ENCODE assay signal across 8 cellular contexts in genomic region chr1:205294175-205294913, GRCh38. TPM values are rescaled to one million over a fixed set of nuclear protein-coding genes. Genes with fewer than 3 reads are reported as not detected.
A peak's percentile ranks its signal among the peaks of the same experiment; 100 is the strongest.
DNase-seq lines count a peak whose midpoint lies in the region; ATAC-seq and TF ChIP-seq lines count a peak whose summit lies in the region.

No MANE protein-coding gene starts in this region.

- peaks cover 44% of the 10 kb centered on the region for H3K4me1 Mint-ChIP-seq in nephron

- DNase-seq in BJ (ENCODE audit: low read depth) (peak; percentile 79), fibroblast of gingiva (ENCODE audit: low read depth) (peak; percentile 82), DMS 273 (lab: John Stamatoyannopoulos, UW; ENCODE audit: unreplicated experiment) (no peak), dorsolateral prefrontal cortex (no peak)
- no peak for DNase-seq in stimulated activated CD4-positive, alpha-beta T cell treated with anti-CD3 and anti-CD28 coated beads, Interleukin-4, amount 100 ng/mL, for 4 hours

- POLR2A ChIA-PET in BJ (lab: Charles Lee), result no interaction called here

- no peak overlapping the region for H2AFZ ChIP-seq in OCI-LY1 (ENCODE audit: low read length)

- ATAC-seq in GM18867 (IDR thresholded peaks at IDR 0.05; ENCODE audit: unreplicated experiment), result no peak

- intact Hi-C loops in dorsolateral prefrontal cortex (cut with DNase I), result no loop called here

- no peak overlapping the region for H3K9ac ChIP-seq in OCI-LY1 (ENCODE audit: low read length)

- H3F3A ChIP-seq in OCI-LY1 (ENCODE audit: insufficient read depth, low read length), result 0 out of 2 replicates have a peak, but pooled peaks cover 3% of the 10 kb centered on the region

- H3K36me3 Mint-ChIP-seq in nephron (ENCODE audit: low read depth), result no peaks in the 10 kb centered on the region

- H3K27me3 Mint-ChIP-seq in nephron (ENCODE audit: low read depth), result no peaks in the 10 kb centered on the region

- H3K4me1 ChIP-seq in OCI-LY1 (ENCODE audit: insufficient read depth, low read length, severe bottlenecking), result peaks cover 42% of the 10 kb centered on the region

- H3K36me3 ChIP-seq in BJ (ENCODE audit: control insufficient read depth, insufficient read depth, low read length), result no peaks in the 10 kb centered on the region
- no peaks in the 10 kb centered on the region for H3K36me3 ChIP-seq in OCI-LY1 (ENCODE audit: insufficient read depth, low read length)

- no peaks in the 10 kb centered on the region for H3K9me3 ChIP-seq in OCI-LY1 (ENCODE audit: low read length)

- H3K4me3 ChIP-seq in BJ (ENCODE audit: low read depth, low read length) (no peak overlapping the region), OCI-LY1 (ENCODE audit: low read depth, low read length, poor library complexity, severe bottlenecking) (no peak overlapping the region), dorsolateral prefrontal cortex (no peak overlapping the region)

- H3K79me2 ChIP-seq in OCI-LY1 (ENCODE audit: insufficient read depth, low read length), result no peaks in the 10 kb centered on the region

- H3K27ac Mint-ChIP-seq in nephron, result peak overlapping the region; percentile 73 to 94 (median 79)

- H3K27me3 ChIP-seq in BJ (ENCODE audit: control insufficient read depth, insufficient read depth, low read length), result no peaks in the 10 kb centered on the region
- no peaks in the 10 kb centered on the region for H3K27me3 ChIP-seq in OCI-LY1 (ENCODE audit: insufficient read depth, low read length)
- no peaks in the 10 kb centered on the region for H3K27me3 ChIP-seq in dorsolateral prefrontal cortex

- peak overlapping the region in 2 of 3 experiments; percentile 6 to 8 for H3K4me3 Mint-ChIP-seq in nephron

- no peaks in the 10 kb centered on the region for H3K9me3 Mint-ChIP-seq in nephron

- no peaks in the 10 kb centered on the region for H4K20me1 ChIP-seq in OCI-LY1 (ENCODE audit: insufficient read depth, low read length)

- CTCF ChIA-PET in BJ (lab: Yijun Ruan, JAX), result interaction anchor here (0.6 to 6.1 kb wide), 8 partner anchors 9 to 132 kb away, joined by 3 to 36 read pairs (median 4); partner anchors contain the start of gene NUAK2

- H3K4me2 ChIP-seq in OCI-LY1 (ENCODE audit: low read length), result no peak overlapping the region

- H3K27ac ChIP-seq in OCI-LY1 (ENCODE audit: low read depth, low read length, poor library complexity, severe bottlenecking) (peak overlapping the region; percentile 46), dorsolateral prefrontal cortex (peak overlapping the region in 12 of 59 donors; percentile 3 to 58 (median 31))

- H3K9me2 ChIP-seq in OCI-LY1 (ENCODE audit: low read depth, low read length), result no peaks in the 10 kb centered on the region

- no peak for TF ChIP-seq CTCF in BJ (IDR thresholded peaks at IDR 0.05; ENCODE audit: insufficient read depth, low read depth, low read length)
- no peak for TF ChIP-seq CTCF in OCI-LY1 (IDR thresholded peaks at IDR 0.05; ENCODE audit: low read length)
- TF ChIP-seq CTCF in nephron (IDR thresholded peaks at IDR 0.05; ENCODE audit: unreplicated experiment in 3 of 3), result no peak
- TF ChIP-seq CTCF in dorsolateral prefrontal cortex (IDR thresholded peaks at IDR 0.05 in 54 of 56, conservative IDR thresholded peaks at IDR 0.05 in 2 of 56; ENCODE audit: low read depth in 1 of 56, partially characterized antibody in 56 of 56), result no peak

RNA-seq across cellular contexts. Expression of gene NUAK2, which starts 27.2 kb away (rescaled TPM):
- polyA plus RNA-seq in BJ (2011; rRNA removed), result 3.4 and 5.8 TPM in 2 replicates
- polyA minus RNA-seq in BJ (2011; rRNA and poly(A)+ RNA removed), result 7.6 and 8.7 TPM in 2 replicates
- 1 to 10 TPM in 102 of 120 experiments, under 1 TPM in 18; 0.55 to 5.2 (median 1.7) TPM for total RNA-seq in dorsolateral prefrontal cortex

Comparison
In these comparisons a context has a peak if more than half of its experiments do, and no peak if none do; other contexts are left out.
1. DNase-seq: peak in BJ (single experiment) and fibroblast of gingiva (single experiment); none in DMS 273 (single experiment), dorsolateral prefrontal cortex (0 of 10) and stimulated activated CD4-positive, alpha-beta T cell treated with anti-CD3 and anti-CD28 coated beads, Interleukin-4, amount 100 ng/mL, for 4 hours (0 of 2).